8 cellular contexts compared by ENCODE assay signal in genomic region chr12:68612675-68613074, GRCh38. TPM values are rescaled to one million over a fixed set of nuclear protein-coding genes. Genes with fewer than 3 reads are reported as not detected.
DNase-seq lines count a peak whose midpoint lies in the region; ATAC-seq and TF ChIP-seq lines count a peak whose summit lies in the region.

No MANE protein-coding gene starts in this region.

- no peaks in the 10 kb centered on the region for H3K9me3 Mint-ChIP-seq in MCF 10A (ENCODE audit: unreplicated experiment)

- peaks cover 23% of the 10 kb centered on the region for H3K4me1 ChIP-seq in A673 (ENCODE audit: insufficient read depth, low read length, poor library complexity, severe bottlenecking)
- H3K4me1 ChIP-seq in HUES48 (ENCODE audit: control insufficient read depth, insufficient read depth, low read length) = peaks cover 51% of the 10 kb centered on the region
- H3K4me1 ChIP-seq in mononuclear cell (ENCODE audit: insufficient read depth, low read length) = peaks cover 47% of the 10 kb centered on the region

- H3K9ac ChIP-seq in HUES48 (ENCODE audit: low read depth, low read length) = no peak overlapping the region

- no TSS peak for BruUV-seq in A673 (replicated peaks; lab: Mats Ljungman, UMichigan)
- no TSS peak for BruUV-seq in MCF 10A (replicated peaks; lab: Mats Ljungman, UMichigan)

- H3K9me3 ChIP-seq in A673 (ENCODE audit: low read depth, low read length, poor library complexity, severe bottlenecking) (no peaks in the 10 kb centered on the region), HUES48 (ENCODE audit: control insufficient read depth, insufficient read depth, low read length) (no peaks in the 10 kb centered on the region), mononuclear cell (ENCODE audit: low read depth, low read length) (no peaks in the 10 kb centered on the region)

- H3K4me1 Mint-ChIP-seq in MCF 10A (ENCODE audit: insufficient read depth, unreplicated experiment) = peaks cover 32% of the 10 kb centered on the region

- H3K27me3 Mint-ChIP-seq in MCF 10A (ENCODE audit: insufficient read depth, unreplicated experiment) = no peaks in the 10 kb centered on the region

- peaks cover 11% of the 10 kb centered on the region for H3K36me3 Mint-ChIP-seq in MCF 10A (ENCODE audit: insufficient read depth, unreplicated experiment)

- peak overlapping the region; percentile 96 for H3K27ac Mint-ChIP-seq in MCF 10A (ENCODE audit: low read depth, unreplicated experiment)

- CTCF ChIA-PET in A673 (lab: Charles Lee) = no interaction called here
- CTCF ChIA-PET in MCF 10A (lab: Yijun Ruan, JAX) = interaction anchor here (0.9 kb wide), 1 partner anchor 261 kb away, joined by 4 read pairs; no protein-coding TSS in a partner anchor

- POLR2A ChIA-PET in A673 (lab: Charles Lee; ENCODE audit: low non-redundant PET) = no interaction called here
- POLR2A ChIA-PET in MCF 10A (lab: Yijun Ruan, JAX) = interaction anchor here (0.7 to 4.5 kb wide), 12 partner anchors 9 to 326 kb away, joined by 3 to 52 read pairs (median 6); partner anchors contain the start of genes MDM1, MDM2 and NUP107

- H3K36me3 ChIP-seq in A673 (ENCODE audit: insufficient read depth, low read length, poor library complexity, severe bottlenecking) (no peaks in the 10 kb centered on the region), HUES48 (ENCODE audit: control insufficient read depth, insufficient read depth, low read length) (no peaks in the 10 kb centered on the region; the same call in 1 of the 2 replicates)

- TF ChIP-seq CTCF in A673 (conservative IDR thresholded peaks at IDR 0.05; ENCODE audit: low read depth, low read length) (no peak), MCF 10A (IDR thresholded peaks at IDR 0.05; ENCODE audit: unreplicated experiment) (no peak)

- no peaks in the 10 kb centered on the region for H3K27me3 ChIP-seq in A673 (replicated peaks; ENCODE audit: insufficient read depth, low read depth, low read length, poor library complexity)
- H3K27me3 ChIP-seq in HUES48 (ENCODE audit: control insufficient read depth, insufficient read depth, low read length) = no peaks in the 10 kb centered on the region
- H3K27me3 ChIP-seq in mononuclear cell (ENCODE audit: insufficient read depth, low read length) = no peaks in the 10 kb centered on the region

- ATAC-seq in HG03469 (IDR thresholded peaks at IDR 0.05; ENCODE audit: unreplicated experiment) (no peak), HG03565 (IDR thresholded peaks at IDR 0.05; ENCODE audit: unreplicated experiment) (no peak)

- peak overlapping the region; percentile 87 for H3K4me3 Mint-ChIP-seq in MCF 10A (ENCODE audit: unreplicated experiment)

- H3K4me3 ChIP-seq in A673 (ENCODE audit: low read depth, low read length, poor library complexity, severe bottlenecking) (peak overlapping the region; percentile 91), HUES48 (ENCODE audit: low read depth, low read length) (peak overlapping the region; percentile 96; the same call in 1 of the 2 replicates), mononuclear cell (ENCODE audit: low read length) (peak overlapping the region; percentile 98)

- intact Hi-C loops in A673 (cut with micrococcal nuclease; ENCODE audit: unreplicated experiment) (loop anchor here (5.0 kb wide), 3 partner anchors 65 to 255 kb away; no protein-coding TSS in a partner anchor), MCF 10A (cut with micrococcal nuclease) (loop anchor here (5.0 kb wide), 1 partner anchor 205 kb away; no protein-coding TSS in a partner anchor)

- DNase-seq in A673 (ENCODE audit: low spot score) = no peak
- no peak for DNase-seq in MCF 10A (ENCODE audit: unreplicated experiment)
- DNase-seq in mucosa of gallbladder (ENCODE audit: low spot score) = no peak
- DNase-seq in NCI-H1048 (lab: John Stamatoyannopoulos, UW) = no peak

- no peak overlapping the region for H3K27ac ChIP-seq in A673 (ENCODE audit: low read depth, low read length, poor library complexity, severe bottlenecking)
- H3K27ac ChIP-seq in HUES48 (ENCODE audit: low read depth, low read length) = no peak overlapping the region

RNA-seq across cellular contexts. Expression of gene RAP1B, which starts 2.0 kb away (rescaled TPM):
- total RNA-seq in A673 (2021) (134 and 148 TPM in 2 replicates), MCF 10A (2022) (180 and 232 TPM in 2 replicates), mononuclear cell (414 TPM), mucosa of gallbladder (111 TPM)
